In genomic region chr11:116853461-116854073, GRCh38 we compare ENCODE assay signal across 8 cellular contexts. TPM values are rescaled to one million over a fixed set of nuclear protein-coding genes. Genes with fewer than 3 reads are reported as not detected.
DNase-seq lines count a peak whose midpoint lies in the region; ATAC-seq lines count a peak whose summit lies in the region.

No MANE protein-coding gene starts in this region.

- no peak overlapping the region for H3K4me3 ChIP-seq in H7 (ENCODE audit: insufficient read depth, low read depth, low read length)

- ATAC-seq in left cardiac atrium (peak; percentile 31 to 50), HG03025 (IDR thresholded peaks at IDR 0.05; ENCODE audit: low FRiP score, unreplicated experiment) (peak; percentile 84)
- peak; percentile 96 for ATAC-seq in stimulated activated naive CD8-positive, alpha-beta T cell treated with anti-CD3 and anti-CD28 coated beads, Interleukin-15, Interleukin-2, amounts not matched to agents 100 U/mL and 50 U/mL, for 24 hours

- no peaks in the 10 kb centered on the region for H3K27me3 ChIP-seq in H7 (ENCODE audit: control insufficient read depth, insufficient read depth, low read length)

- H3K36me3 ChIP-seq in H7 (replicated peaks; ENCODE audit: control insufficient read depth, insufficient read depth, low read length) = peaks cover 10% of the 10 kb centered on the region

- intact Hi-C loops in left cardiac atrium (cut with DNase I) (loop anchor here in 1 of 2 donors (10.0 kb wide), 1 partner anchor 61 kb away; no protein-coding TSS in a partner anchor), cardiac septum (cut with DNase I) (no loop called here)

- DNase-seq in left cardiac atrium (no peak), cardiac septum (ENCODE audit: low spot score) (no peak), OCI-M1 (lab: John Stamatoyannopoulos, UW) (peak; percentile 85), iris pigment epithelial cell (ENCODE audit: low read depth) (peak; percentile 97), H7 (no peak)
- DNase-seq in activated T-cell treated with anti-CD3 and anti-CD28 coated beads, Interleukin-2, amount 50 U/mL, for 48 hours = peak; percentile 72 to 74
- DNase-seq in stimulated activated naive CD8-positive, alpha-beta T cell treated with anti-CD3 and anti-CD28 coated beads, Interleukin-15, Interleukin-2, amounts not matched to agents 100 U/mL and 50 U/mL, for 24 hours = peak; percentile 54

RNA-seq across cellular contexts. Expression of gene APOA1, which starts 16.1 kb away (rescaled TPM):
- total RNA-seq in left cardiac atrium (1 to 10 TPM in 1 of 2 donors, under 1 TPM in 1; 0.99 to 1.2 TPM), cardiac septum (47.2 TPM)
- total RNA-seq in H7 (2014; rRNA removed; shearing (Covaris generic)) = 2.4 and 12.8 TPM in 2 replicates

RNA-seq across cellular contexts. Expression of gene APOC3, which starts 23.9 kb away (rescaled TPM):
- total RNA-seq in left cardiac atrium = not detected
- not detected for total RNA-seq in cardiac septum
- not detected in 2 replicates for total RNA-seq in H7 (2014; rRNA removed; shearing (Covaris generic))

RNA-seq across cellular contexts. Expression of gene APOA4, which starts 30.5 kb away (rescaled TPM):
- total RNA-seq in left cardiac atrium (not detected), cardiac septum (not detected)
- not detected in 2 replicates for total RNA-seq in H7 (2014; rRNA removed; shearing (Covaris generic))

Comparison
In these comparisons a context has a peak if more than half of its experiments do, and no peak if none do; other contexts are left out.
1. ATAC-seq: peak in every context shown above with its lines; median percentile 96 in stimulated activated naive CD8-positive, alpha-beta T cell treated with anti-CD3 and anti-CD28 coated beads, Interleukin-15, Interleukin-2, amounts not matched to agents 100 U/mL and 50 U/mL, for 24 hours; 84 in HG03025; 40 in left cardiac atrium.
2. DNase-seq: peak in OCI-M1 (single experiment), activated T-cell treated with anti-CD3 and anti-CD28 coated beads, Interleukin-2, amount 50 U/mL, for 48 hours (2 of 2), iris pigment epithelial cell (single experiment) and stimulated activated naive CD8-positive, alpha-beta T cell treated with anti-CD3 and anti-CD28 coated beads, Interleukin-15, Interleukin-2, amounts not matched to agents 100 U/mL and 50 U/mL, for 24 hours (single experiment); none in left cardiac atrium (single experiment), cardiac septum (single experiment) and H7 (single experiment).